1 cellular context compared by ENCODE assay signal in the genomic region with DNA sequence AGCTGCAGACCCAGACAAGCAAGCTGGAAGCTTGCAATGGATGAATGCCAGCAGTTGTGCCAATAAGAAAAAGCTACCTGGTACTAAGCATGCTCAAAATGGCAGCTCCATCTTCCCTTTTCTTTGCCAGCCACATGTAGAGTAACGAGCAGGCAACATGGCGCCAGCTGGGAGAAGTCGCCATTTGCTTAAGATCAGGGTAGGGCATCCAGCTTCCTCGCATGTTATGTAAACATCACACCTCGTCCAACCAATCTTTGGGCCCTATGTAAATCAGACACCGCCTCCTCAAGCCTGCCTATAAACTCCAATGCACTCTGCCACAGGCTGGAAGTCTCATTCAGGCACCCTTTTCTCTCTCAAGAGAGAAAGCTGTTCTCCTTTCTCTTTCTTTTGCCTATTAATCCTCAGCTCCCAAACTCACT.
TF ChIP-seq lines count a peak whose summit lies in the region.

No MANE protein-coding gene starts in this region.

TF ChIP-seq in K562, 482 proteins besides CTCF, POLR2A, EP300 and RAD21 (continued from another document and continues in another):
- TF ChIP-seq, protein P1, sequence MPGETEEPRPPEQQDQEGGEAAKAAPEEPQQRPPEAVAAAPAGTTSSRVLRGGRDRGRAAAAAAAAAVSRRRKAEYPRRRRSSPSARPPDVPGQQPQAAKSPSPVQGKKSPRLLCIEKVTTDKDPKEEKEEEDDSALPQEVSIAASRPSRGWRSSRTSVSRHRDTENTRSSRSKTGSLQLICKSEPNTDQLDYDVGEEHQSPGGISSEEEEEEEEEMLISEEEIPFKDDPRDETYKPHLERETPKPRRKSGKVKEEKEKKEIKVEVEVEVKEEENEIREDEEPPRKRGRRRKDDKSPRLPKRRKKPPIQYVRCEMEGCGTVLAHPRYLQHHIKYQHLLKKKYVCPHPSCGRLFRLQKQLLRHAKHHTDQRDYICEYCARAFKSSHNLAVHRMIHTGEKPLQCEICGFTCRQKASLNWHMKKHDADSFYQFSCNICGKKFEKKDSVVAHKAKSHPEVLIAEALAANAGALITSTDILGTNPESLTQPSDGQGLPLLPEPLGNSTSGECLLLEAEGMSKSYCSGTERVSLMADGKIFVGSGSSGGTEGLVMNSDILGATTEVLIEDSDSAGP (CRISPR knock-in tag; IDR thresholded peaks at IDR 0.05), result no peak
- TF ChIP-seq TAF15 (IDR thresholded peaks at IDR 0.05; ENCODE audit: low read depth, low read length) (no peak), GATA2 (CRISPR knock-in tag; IDR thresholded peaks at IDR 0.05) (no peak), ASH1L (IDR thresholded peaks at IDR 0.05; ENCODE audit: borderline replicate concordance, low read depth, partially characterized antibody) (no peak), NCOR1 (IDR thresholded peaks at IDR 0.05) (no peak), SMARCE1 (IDR thresholded peaks at IDR 0.05) (no peak), ZNF217 (CRISPR knock-in tag; IDR thresholded peaks at IDR 0.05) (no peak), MEIS2 (IDR thresholded peaks at IDR 0.05; ENCODE audit: partially characterized antibody) (no peak), GTF2E2 (tag; IDR thresholded peaks at IDR 0.05) (0 out of 2 replicates have a peak, but pooled peaks have one; percentile 38), ZNF134 (CRISPR knock-in tag; conservative IDR thresholded peaks at IDR 0.05) (no peak), TEAD2 (tag; IDR thresholded peaks at IDR 0.05) (no peak), ZZZ3 (IDR thresholded peaks at IDR 0.05) (no peak), CCAR2 (IDR thresholded peaks at IDR 0.05; ENCODE audit: low read depth, low read length) (no peak), ZNF644 (tag; IDR thresholded peaks at IDR 0.05; ENCODE audit: low read depth) (peak; percentile 60; the same call in 1 of the 2 replicates), NFATC3 (IDR thresholded peaks at IDR 0.05) (no peak), NFIX (CRISPR knock-in tag; IDR thresholded peaks at IDR 0.05; ENCODE audit: low read depth) (no peak), SREBF2 (CRISPR knock-in tag; IDR thresholded peaks at IDR 0.05) (no peak), EP400 (IDR thresholded peaks at IDR 0.05) (peak; percentile 96), MECOM (CRISPR knock-in tag; IDR thresholded peaks at IDR 0.05) (0 out of 2 replicates have a peak, but pooled peaks have one; percentile 5)
- TF ChIP-seq, protein P2, sequence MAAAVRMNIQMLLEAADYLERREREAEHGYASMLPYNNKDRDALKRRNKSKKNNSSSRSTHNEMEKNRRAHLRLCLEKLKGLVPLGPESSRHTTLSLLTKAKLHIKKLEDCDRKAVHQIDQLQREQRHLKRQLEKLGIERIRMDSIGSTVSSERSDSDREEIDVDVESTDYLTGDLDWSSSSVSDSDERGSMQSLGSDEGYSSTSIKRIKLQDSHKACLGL (CRISPR knock-in tag; IDR thresholded peaks at IDR 0.05; ENCODE audit: borderline replicate concordance, poor library complexity, severe bottlenecking), result no peak
- TF ChIP-seq, protein P3, sequence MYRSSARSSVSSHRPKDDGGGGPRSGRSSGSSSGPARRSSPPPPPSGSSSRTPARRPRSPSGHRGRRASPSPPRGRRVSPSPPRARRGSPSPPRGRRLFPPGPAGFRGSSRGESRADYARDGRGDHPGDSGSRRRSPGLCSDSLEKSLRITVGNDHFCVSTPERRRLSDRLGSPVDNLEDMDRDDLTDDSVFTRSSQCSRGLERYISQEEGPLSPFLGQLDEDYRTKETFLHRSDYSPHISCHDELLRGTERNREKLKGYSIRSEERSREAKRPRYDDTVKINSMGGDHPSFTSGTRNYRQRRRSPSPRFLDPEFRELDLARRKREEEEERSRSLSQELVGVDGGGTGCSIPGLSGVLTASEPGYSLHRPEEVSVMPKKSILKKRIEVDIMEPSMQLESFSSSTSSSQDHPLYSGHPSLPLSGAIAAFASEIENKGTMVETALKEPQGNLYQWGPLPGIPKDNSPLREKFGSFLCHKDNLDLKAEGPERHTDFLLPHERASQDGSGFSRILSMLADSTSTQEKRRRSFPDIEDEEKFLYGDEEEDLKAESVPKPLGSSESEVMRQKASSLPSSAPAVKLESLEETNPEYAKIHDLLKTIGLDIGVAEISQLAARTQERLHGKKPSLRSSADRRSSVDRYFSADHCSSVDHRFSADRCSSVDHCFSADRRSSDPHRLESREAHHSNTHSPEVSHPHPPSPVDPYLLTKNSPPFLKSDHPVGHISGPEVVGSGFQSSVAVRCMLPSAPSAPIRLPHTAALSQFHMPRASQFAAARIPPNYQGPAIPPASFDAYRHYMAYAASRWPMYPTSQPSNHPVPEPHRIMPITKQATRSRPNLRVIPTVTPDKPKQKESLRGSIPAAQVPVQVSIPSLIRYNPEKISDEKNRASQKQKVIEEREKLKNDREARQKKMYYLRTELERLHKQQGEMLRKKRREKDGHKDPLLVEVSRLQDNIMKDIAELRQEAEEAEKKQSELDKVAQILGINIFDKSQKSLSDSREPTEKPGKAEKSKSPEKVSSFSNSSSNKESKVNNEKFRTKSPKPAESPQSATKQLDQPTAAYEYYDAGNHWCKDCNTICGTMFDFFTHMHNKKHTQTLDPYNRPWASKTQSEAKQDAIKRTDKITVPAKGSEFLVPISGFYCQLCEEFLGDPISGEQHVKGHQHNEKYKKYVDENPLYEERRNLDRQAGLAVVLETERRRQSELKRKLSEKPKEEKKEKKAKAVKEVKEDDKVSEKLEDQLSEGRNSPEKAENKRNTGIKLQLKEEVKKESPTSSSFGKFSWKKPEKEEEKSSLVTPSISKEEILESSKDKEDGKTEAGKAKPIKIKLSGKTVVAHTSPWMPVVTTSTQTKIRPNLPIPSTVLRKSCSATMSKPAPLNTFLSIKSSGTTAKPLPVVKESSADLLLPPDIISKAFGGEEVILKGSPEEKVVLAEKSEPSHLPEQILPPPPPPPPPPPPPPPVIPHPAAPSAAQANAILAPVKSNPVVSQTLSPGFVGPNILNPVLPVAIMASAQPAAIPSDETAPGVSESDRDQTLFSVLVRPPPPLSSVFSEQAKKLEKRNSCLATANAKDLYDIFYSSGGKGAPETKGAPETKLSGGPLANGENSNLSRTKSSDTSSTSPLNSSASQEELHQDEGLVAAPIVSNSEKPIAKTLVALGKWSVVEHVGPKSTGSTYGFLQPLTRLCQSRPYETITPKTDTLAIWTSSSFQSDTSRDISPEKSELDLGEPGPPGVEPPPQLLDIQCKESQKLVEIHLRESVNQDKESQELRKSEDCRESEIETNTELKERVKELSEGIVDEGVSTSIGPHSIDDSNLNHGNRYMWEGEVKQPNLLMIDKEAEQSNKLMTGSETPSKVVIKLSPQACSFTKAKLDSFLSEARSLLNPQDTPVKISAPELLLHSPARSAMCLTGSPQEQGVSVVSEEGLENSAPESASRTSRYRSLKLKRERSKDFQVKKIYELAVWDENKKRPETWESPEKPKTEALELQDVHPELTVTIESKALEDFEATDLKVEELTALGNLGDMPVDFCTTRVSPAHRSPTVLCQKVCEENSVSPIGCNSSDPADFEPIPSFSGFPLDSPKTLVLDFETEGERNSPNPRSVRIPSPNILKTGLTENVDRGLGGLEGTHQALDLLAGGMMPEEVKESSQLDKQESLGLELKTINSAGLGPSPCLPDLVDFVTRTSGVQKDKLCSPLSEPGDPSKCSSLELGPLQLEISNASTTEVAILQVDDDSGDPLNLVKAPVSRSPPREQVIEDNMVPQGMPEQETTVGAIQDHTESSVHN (IDR thresholded peaks at IDR 0.05; ENCODE audit: borderline replicate concordance in 1 of 2, low read depth in 1 of 2), result no peak
- TF ChIP-seq, protein P4, sequence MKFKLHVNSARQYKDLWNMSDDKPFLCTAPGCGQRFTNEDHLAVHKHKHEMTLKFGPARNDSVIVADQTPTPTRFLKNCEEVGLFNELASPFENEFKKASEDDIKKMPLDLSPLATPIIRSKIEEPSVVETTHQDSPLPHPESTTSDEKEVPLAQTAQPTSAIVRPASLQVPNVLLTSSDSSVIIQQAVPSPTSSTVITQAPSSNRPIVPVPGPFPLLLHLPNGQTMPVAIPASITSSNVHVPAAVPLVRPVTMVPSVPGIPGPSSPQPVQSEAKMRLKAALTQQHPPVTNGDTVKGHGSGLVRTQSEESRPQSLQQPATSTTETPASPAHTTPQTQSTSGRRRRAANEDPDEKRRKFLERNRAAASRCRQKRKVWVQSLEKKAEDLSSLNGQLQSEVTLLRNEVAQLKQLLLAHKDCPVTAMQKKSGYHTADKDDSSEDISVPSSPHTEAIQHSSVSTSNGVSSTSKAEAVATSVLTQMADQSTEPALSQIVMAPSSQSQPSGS (CRISPR knock-in tag; IDR thresholded peaks at IDR 0.05), result no peak
- TF ChIP-seq, protein P5, sequence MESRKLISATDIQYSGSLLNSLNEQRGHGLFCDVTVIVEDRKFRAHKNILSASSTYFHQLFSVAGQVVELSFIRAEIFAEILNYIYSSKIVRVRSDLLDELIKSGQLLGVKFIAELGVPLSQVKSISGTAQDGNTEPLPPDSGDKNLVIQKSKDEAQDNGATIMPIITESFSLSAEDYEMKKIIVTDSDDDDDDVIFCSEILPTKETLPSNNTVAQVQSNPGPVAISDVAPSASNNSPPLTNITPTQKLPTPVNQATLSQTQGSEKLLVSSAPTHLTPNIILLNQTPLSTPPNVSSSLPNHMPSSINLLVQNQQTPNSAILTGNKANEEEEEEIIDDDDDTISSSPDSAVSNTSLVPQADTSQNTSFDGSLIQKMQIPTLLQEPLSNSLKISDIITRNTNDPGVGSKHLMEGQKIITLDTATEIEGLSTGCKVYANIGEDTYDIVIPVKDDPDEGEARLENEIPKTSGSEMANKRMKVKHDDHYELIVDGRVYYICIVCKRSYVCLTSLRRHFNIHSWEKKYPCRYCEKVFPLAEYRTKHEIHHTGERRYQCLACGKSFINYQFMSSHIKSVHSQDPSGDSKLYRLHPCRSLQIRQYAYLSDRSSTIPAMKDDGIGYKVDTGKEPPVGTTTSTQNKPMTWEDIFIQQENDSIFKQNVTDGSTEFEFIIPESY (CRISPR knock-in tag; IDR thresholded peaks at IDR 0.05), result 0 out of 2 replicates have a peak, but pooled peaks have one; percentile 26
- TF ChIP-seq, protein P6, sequence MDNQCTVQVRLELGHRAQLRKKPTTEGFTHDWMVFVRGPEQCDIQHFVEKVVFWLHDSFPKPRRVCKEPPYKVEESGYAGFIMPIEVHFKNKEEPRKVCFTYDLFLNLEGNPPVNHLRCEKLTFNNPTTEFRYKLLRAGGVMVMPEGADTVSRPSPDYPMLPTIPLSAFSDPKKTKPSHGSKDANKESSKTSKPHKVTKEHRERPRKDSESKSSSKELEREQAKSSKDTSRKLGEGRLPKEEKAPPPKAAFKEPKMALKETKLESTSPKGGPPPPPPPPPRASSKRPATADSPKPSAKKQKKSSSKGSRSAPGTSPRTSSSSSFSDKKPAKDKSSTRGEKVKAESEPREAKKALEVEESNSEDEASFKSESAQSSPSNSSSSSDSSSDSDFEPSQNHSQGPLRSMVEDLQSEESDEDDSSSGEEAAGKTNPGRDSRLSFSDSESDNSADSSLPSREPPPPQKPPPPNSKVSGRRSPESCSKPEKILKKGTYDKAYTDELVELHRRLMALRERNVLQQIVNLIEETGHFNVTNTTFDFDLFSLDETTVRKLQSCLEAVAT (IDR thresholded peaks at IDR 0.05), result no peak
- TF ChIP-seq, protein P7, sequence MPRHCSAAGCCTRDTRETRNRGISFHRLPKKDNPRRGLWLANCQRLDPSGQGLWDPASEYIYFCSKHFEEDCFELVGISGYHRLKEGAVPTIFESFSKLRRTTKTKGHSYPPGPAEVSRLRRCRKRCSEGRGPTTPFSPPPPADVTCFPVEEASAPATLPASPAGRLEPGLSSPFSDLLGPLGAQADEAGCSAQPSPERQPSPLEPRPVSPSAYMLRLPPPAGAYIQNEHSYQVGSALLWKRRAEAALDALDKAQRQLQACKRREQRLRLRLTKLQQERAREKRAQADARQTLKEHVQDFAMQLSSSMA (CRISPR knock-in tag; IDR thresholded peaks at IDR 0.05), result no peak
- TF ChIP-seq, protein P8, sequence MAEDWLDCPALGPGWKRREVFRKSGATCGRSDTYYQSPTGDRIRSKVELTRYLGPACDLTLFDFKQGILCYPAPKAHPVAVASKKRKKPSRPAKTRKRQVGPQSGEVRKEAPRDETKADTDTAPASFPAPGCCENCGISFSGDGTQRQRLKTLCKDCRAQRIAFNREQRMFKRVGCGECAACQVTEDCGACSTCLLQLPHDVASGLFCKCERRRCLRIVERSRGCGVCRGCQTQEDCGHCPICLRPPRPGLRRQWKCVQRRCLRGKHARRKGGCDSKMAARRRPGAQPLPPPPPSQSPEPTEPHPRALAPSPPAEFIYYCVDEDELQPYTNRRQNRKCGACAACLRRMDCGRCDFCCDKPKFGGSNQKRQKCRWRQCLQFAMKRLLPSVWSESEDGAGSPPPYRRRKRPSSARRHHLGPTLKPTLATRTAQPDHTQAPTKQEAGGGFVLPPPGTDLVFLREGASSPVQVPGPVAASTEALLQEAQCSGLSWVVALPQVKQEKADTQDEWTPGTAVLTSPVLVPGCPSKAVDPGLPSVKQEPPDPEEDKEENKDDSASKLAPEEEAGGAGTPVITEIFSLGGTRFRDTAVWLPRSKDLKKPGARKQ (CRISPR knock-in tag; IDR thresholded peaks at IDR 0.05), result no peak
- TF ChIP-seq, protein P9, sequence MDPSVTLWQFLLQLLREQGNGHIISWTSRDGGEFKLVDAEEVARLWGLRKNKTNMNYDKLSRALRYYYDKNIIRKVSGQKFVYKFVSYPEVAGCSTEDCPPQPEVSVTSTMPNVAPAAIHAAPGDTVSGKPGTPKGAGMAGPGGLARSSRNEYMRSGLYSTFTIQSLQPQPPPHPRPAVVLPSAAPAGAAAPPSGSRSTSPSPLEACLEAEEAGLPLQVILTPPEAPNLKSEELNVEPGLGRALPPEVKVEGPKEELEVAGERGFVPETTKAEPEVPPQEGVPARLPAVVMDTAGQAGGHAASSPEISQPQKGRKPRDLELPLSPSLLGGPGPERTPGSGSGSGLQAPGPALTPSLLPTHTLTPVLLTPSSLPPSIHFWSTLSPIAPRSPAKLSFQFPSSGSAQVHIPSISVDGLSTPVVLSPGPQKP (CRISPR knock-in tag; IDR thresholded peaks at IDR 0.05), result no peak
- TF ChIP-seq, protein P10, sequence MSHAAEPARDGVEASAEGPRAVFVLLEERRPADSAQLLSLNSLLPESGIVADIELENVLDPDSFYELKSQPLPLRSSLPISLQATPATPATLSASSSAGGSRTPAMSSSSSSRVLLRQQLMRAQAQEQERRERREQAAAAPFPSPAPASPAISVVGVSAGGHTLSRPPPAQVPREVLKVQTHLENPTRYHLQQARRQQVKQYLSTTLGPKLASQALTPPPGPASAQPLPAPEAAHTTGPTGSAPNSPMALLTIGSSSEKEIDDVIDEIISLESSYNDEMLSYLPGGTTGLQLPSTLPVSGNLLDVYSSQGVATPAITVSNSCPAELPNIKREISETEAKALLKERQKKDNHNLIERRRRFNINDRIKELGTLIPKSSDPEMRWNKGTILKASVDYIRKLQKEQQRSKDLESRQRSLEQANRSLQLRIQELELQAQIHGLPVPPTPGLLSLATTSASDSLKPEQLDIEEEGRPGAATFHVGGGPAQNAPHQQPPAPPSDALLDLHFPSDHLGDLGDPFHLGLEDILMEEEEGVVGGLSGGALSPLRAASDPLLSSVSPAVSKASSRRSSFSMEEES (CRISPR knock-in tag; IDR thresholded peaks at IDR 0.05), result no peak
- TF ChIP-seq, protein P11, sequence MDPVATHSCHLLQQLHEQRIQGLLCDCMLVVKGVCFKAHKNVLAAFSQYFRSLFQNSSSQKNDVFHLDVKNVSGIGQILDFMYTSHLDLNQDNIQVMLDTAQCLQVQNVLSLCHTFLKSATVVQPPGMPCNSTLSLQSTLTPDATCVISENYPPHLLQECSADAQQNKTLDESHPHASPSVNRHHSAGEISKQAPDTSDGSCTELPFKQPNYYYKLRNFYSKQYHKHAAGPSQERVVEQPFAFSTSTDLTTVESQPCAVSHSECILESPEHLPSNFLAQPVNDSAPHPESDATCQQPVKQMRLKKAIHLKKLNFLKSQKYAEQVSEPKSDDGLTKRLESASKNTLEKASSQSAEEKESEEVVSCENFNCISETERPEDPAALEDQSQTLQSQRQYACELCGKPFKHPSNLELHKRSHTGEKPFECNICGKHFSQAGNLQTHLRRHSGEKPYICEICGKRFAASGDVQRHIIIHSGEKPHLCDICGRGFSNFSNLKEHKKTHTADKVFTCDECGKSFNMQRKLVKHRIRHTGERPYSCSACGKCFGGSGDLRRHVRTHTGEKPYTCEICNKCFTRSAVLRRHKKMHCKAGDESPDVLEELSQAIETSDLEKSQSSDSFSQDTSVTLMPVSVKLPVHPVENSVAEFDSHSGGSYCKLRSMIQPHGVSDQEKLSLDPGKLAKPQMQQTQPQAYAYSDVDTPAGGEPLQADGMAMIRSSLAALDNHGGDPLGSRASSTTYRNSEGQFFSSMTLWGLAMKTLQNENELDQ (CRISPR knock-in tag; IDR thresholded peaks at IDR 0.05; ENCODE audit: borderline replicate concordance), result no peak
